ENCODE assay signal across 9 cellular contexts in the genomic region with DNA sequence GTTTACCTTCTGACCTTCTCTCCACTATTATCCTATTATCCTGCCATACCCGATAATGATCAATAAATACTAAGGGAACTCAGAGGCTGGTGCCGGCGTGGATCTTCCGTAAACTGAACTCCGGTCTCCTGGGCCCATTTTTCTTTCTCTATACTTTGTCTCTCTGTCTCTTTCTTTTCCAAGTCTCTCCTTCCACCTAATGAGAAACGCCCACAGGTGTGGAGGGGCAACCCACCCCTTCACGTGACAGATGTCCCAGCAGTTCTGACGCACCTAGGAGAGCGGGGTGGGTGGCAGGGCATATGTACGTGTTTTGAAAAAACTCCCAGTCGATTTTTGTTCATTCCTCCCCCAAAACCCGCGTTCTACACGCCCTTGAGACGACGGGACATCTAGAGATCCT. TPM values are rescaled to one million over a fixed set of nuclear protein-coding genes. Genes with fewer than 3 reads are reported as not detected.
DNase-seq lines count a peak whose midpoint lies in the region; ATAC-seq and TF ChIP-seq lines count a peak whose summit lies in the region.
"Not testable (repeated sequence)": the region's sequence is repeated elsewhere in the genome, so short reads cannot be mapped to it uniquely, and the experiment has no call there.
"Had no signal": no experiment of that assay in that cellular context is flagged by ENCODE, and none has a peak within 500 bp of the region (broad histone marks: within the 10 kb centered on the region; RNA-seq: fewer than 3 reads in every experiment).

No MANE protein-coding gene starts in this region.

- peak overlapping the region; percentile 54 to 69; a peak in 3 of 4 replicates for H3K4me3 ChIP-seq in DND-41 (ENCODE audit: low read depth in 1 of 2, low read length in 2 of 2)
- H3K4me3 ChIP-seq in PC-9 = peak overlapping the region; percentile 59
- H3K4me3 ChIP-seq in kidney epithelial cell (ENCODE audit: low read depth, low read length) = peak overlapping the region; percentile 38
- H3K4me3 ChIP-seq in tibial artery = peak overlapping the region; percentile 67 to 70

- not testable (repeated sequence) for H3K27me3 ChIP-seq in DND-41 (ENCODE audit: insufficient read depth, low read length, poor library complexity); PC-9 (ENCODE audit: insufficient read depth, low read depth); kidney epithelial cell (ENCODE audit: control insufficient read depth, insufficient read depth, low read length)
- H3K27me3 ChIP-seq in tibial artery = peaks cover 0 to 14% of the 10 kb centered on the region in 2 donors

- H3K4me2 ChIP-seq in DND-41 (ENCODE audit: insufficient read depth, low read length) (peak overlapping the region; percentile 80), PC-9 (peak overlapping the region; percentile 75)

- H3K27me3 Mint-ChIP-seq in endothelial cell (ENCODE audit: unreplicated experiment) = peaks cover 19% of the 10 kb centered on the region
- not testable (repeated sequence) for H3K27me3 Mint-ChIP-seq in osteocyte (ENCODE audit: unreplicated experiment)

- intact Hi-C loops in PC-9 (cut with micrococcal nuclease; ENCODE audit: unreplicated experiment) = loop anchor here (1.0 to 5.0 kb wide), 7 partner anchors 12 to 705 kb away; a partner anchor contains a TSS
- intact Hi-C loops in tibial artery (cut with DNase I; ENCODE audit: low total_unique reads) = loop anchor here (2.0 kb wide), 1 partner anchor 31 kb away; a partner anchor contains a TSS

- H3K4me1 ChIP-seq in DND-41 (ENCODE audit: insufficient read depth, low read length) = peaks cover 24% of the 10 kb centered on the region
- H3K4me1 ChIP-seq in PC-9 (replicated peaks; ENCODE audit: insufficient read depth) = peaks cover 55% of the 10 kb centered on the region
- peaks cover 0 to 12% (median 4%) of the 10 kb centered on the region in 4 donors for H3K4me1 ChIP-seq in tibial artery

- peaks cover 27% of the 10 kb centered on the region for H3K79me2 ChIP-seq in DND-41 (ENCODE audit: insufficient read depth, low read length)
- peaks cover 21% of the 10 kb centered on the region for H3K79me2 ChIP-seq in PC-9 (ENCODE audit: low read depth)

- POLR2A ChIA-PET in PC-9 (lab: Charles Lee; ENCODE audit: unreplicated experiment) = interaction anchor here (0.6 to 1.1 kb wide), 7 partner anchors 18 to 249 kb away, joined by 3 to 21 read pairs (median 5); a partner anchor contains a TSS

- peak overlapping the region; percentile 63 for H3K9ac ChIP-seq in DND-41 (ENCODE audit: low read depth, low read length)

- not testable (repeated sequence) for H3K9me3 ChIP-seq in DND-41 (ENCODE audit: insufficient read depth, low read length, severe bottlenecking); PC-9 (ENCODE audit: insufficient read depth, low read depth); tibial artery

- H3K9me3 Mint-ChIP-seq in activated naive CD4-positive, alpha-beta T cell treated with anti-CD3 and anti-CD28 coated beads, Interleukin-2, amount 50 U/mL, for 72 hours; endothelial cell (ENCODE audit: unreplicated experiment); osteocyte (ENCODE audit: unreplicated experiment): not testable (repeated sequence)

- not testable (repeated sequence) for H3K36me3 Mint-ChIP-seq in activated naive CD4-positive, alpha-beta T cell treated with anti-CD3 and anti-CD28 coated beads, Interleukin-2, amount 50 U/mL, for 72 hours; endothelial cell (ENCODE audit: low read depth, unreplicated experiment); osteocyte (ENCODE audit: unreplicated experiment)

- peaks cover 19% of the 10 kb centered on the region; the same call in 1 of the 2 replicates for H3F3A ChIP-seq in PC-9 (ENCODE audit: insufficient read depth, low read depth)

- not testable (repeated sequence) for DNase-seq in DND-41; PC-9; activated naive CD4-positive, alpha-beta T cell treated with anti-CD3 and anti-CD28 coated beads, Interleukin-2, amount 50 U/mL, for 72 hours (ENCODE audit: low spot score in 2 of 2); endothelial cell (ENCODE audit: low spot score); kidney epithelial cell (ENCODE audit: low read depth); osteocyte (ENCODE audit: extremely low spot score, unreplicated experiment); tibial artery

- TF ChIP-seq CTCF in DND-41 (IDR thresholded peaks at IDR 0.05; ENCODE audit: borderline replicate concordance, extremely low read depth, low read length, poor library complexity, severe bottlenecking); PC-9 (conservative IDR thresholded peaks at IDR 0.05); endothelial cell (IDR thresholded peaks at IDR 0.05; ENCODE audit: unreplicated experiment); kidney epithelial cell (IDR thresholded peaks at IDR 0.05; ENCODE audit: insufficient read depth, low read length, poor library complexity, severe bottlenecking); osteocyte (IDR thresholded peaks at IDR 0.05); tibial artery (IDR thresholded peaks at IDR 0.05): not testable (repeated sequence)

- H3K4me1 Mint-ChIP-seq in endothelial cell (ENCODE audit: unreplicated experiment) = not testable (repeated sequence)
- peaks cover 20% of the 10 kb centered on the region for H3K4me1 Mint-ChIP-seq in osteocyte (ENCODE audit: unreplicated experiment)

- H3K4me3 Mint-ChIP-seq in endothelial cell (ENCODE audit: unreplicated experiment) (peak overlapping the region; percentile 91), osteocyte (ENCODE audit: unreplicated experiment) (peak overlapping the region; percentile 88)

- H3K27ac ChIP-seq in DND-41 (ENCODE audit: low read length) (peak overlapping the region; percentile 70), PC-9 (peak overlapping the region; percentile 59), tibial artery (peak overlapping the region; percentile 55 to 75)

- H4K20me1 ChIP-seq in DND-41 (ENCODE audit: insufficient read depth, low read length); PC-9 (ENCODE audit: insufficient read depth): not testable (repeated sequence)

- not testable (repeated sequence) for H3K9me2 ChIP-seq in PC-9 (ENCODE audit: insufficient read depth)

- H3K27ac Mint-ChIP-seq in activated naive CD4-positive, alpha-beta T cell treated with anti-CD3 and anti-CD28 coated beads, Interleukin-2, amount 50 U/mL, for 72 hours = peak overlapping the region; percentile 96 to 98
- peak overlapping the region; percentile 96 for H3K27ac Mint-ChIP-seq in endothelial cell (ENCODE audit: unreplicated experiment)
- H3K27ac Mint-ChIP-seq in osteocyte (ENCODE audit: unreplicated experiment) = peak overlapping the region; percentile 99

- H2AFZ ChIP-seq in DND-41 (ENCODE audit: low read depth, low read length) (peak overlapping the region; percentile 91), PC-9 (peak overlapping the region; percentile 79)

- TSS peak; percentile 95 for BruUV-seq in PC-9 (replicated peaks; lab: Mats Ljungman, UMichigan)

- not testable (repeated sequence) for H3K36me3 ChIP-seq in DND-41 (ENCODE audit: insufficient read depth, low read length); PC-9 (ENCODE audit: low read depth); kidney epithelial cell (ENCODE audit: control insufficient read depth, insufficient read depth, low read length); tibial artery

- ATAC-seq in DND-41 (ENCODE audit: insufficient read depth, low read depth); activated naive CD4-positive, alpha-beta T cell treated with anti-CD3 and anti-CD28 coated beads, Interleukin-2, amount 50 U/mL, for 72 hours: not testable (repeated sequence)
- peak; percentile 1 for ATAC-seq in HG02610 (IDR thresholded peaks at IDR 0.05; ENCODE audit: unreplicated experiment)

- CTCF ChIA-PET in PC-9 (lab: Charles Lee) = interaction anchor here (0.6 to 1.5 kb wide), 5 partner anchors 10 to 127 kb away, joined by 3 to 6 read pairs (median 3); a partner anchor contains a TSS

RNA-seq across cellular contexts. Expression of a gene that starts 0.5 kb away (rescaled TPM):
- total RNA-seq in PC-9 (2021) = 51.8 and 61.9 TPM in 2 replicates
- total RNA-seq in activated naive CD4-positive, alpha-beta T cell treated with anti-CD3 and anti-CD28 coated beads, Interleukin-2, amount 50 U/mL, for 72 hours = 10 to 100 TPM; 42.6 to 78.3 TPM
- 17.4 TPM for total RNA-seq in endothelial cell (ENCODE audit: unreplicated experiment)
- 36.8 and 37.1 TPM in 2 replicates for total RNA-seq in kidney epithelial cell
- total RNA-seq in osteocyte = 38.1 and 39.7 TPM in 2 replicates

RNA-seq across cellular contexts. Expression of a gene that starts 3.4 kb away (rescaled TPM):
- total RNA-seq in PC-9 (2021) = 9.7 and 13.7 TPM in 2 replicates
- 10 to 100 TPM in 1 of 2 donors, 1 to 10 TPM in 1; 1.1 to 14.9 TPM for total RNA-seq in activated naive CD4-positive, alpha-beta T cell treated with anti-CD3 and anti-CD28 coated beads, Interleukin-2, amount 50 U/mL, for 72 hours
- 0.85 TPM for total RNA-seq in endothelial cell (ENCODE audit: unreplicated experiment)
- 0.55 and 2.1 TPM in 2 replicates for total RNA-seq in kidney epithelial cell
- total RNA-seq in osteocyte = 0.11 and 0.39 TPM in 2 replicates
- total RNA-seq: subcutaneous adipose tissue had no signal

RNA-seq across cellular contexts. Expression of a gene that starts 20.6 kb away (rescaled TPM):
- total RNA-seq in PC-9 (2021) (7.6 and 10.5 TPM in 2 replicates), endothelial cell (ENCODE audit: unreplicated experiment) (3.4 TPM), kidney epithelial cell (0.04 and 0.41 TPM in 2 replicates), osteocyte (3.6 and 5.8 TPM in 2 replicates)
- total RNA-seq in activated naive CD4-positive, alpha-beta T cell treated with anti-CD3 and anti-CD28 coated beads, Interleukin-2, amount 50 U/mL, for 72 hours = 10 to 100 TPM in 1 of 2 donors, 1 to 10 TPM in 1; 7.6 to 19.7 TPM

RNA-seq across cellular contexts. Expression of a gene that starts 30.0 kb away (rescaled TPM):
- total RNA-seq in PC-9 (2021) (45.7 and 58.4 TPM in 2 replicates), endothelial cell (ENCODE audit: unreplicated experiment) (26.7 TPM), kidney epithelial cell (21.5 and 27.0 TPM in 2 replicates), osteocyte (18.8 and 23.7 TPM in 2 replicates)
- 10 to 100 TPM; 13.0 to 19.4 TPM for total RNA-seq in activated naive CD4-positive, alpha-beta T cell treated with anti-CD3 and anti-CD28 coated beads, Interleukin-2, amount 50 U/mL, for 72 hours

RNA-seq across cellular contexts. Expression of a gene that starts 31.7 kb away (rescaled TPM):
- total RNA-seq in PC-9 (2021) (199 and 245 TPM in 2 replicates), endothelial cell (ENCODE audit: unreplicated experiment) (115 TPM), kidney epithelial cell (166 and 201 TPM in 2 replicates), osteocyte (289 and 297 TPM in 2 replicates)
- 10 to 100 TPM; 48.9 to 99.6 TPM for total RNA-seq in activated naive CD4-positive, alpha-beta T cell treated with anti-CD3 and anti-CD28 coated beads, Interleukin-2, amount 50 U/mL, for 72 hours
